Comparison of ENCODE assay signal across 9 cellular contexts in genomic region chr6:155050311-155050710, GRCh38. TPM values are rescaled to one million over a fixed set of nuclear protein-coding genes. Genes with fewer than 3 reads are reported as not detected.
A peak's percentile ranks its signal among the peaks of the same experiment; 100 is the strongest.
DNase-seq lines count a peak whose midpoint lies in the region; ATAC-seq lines count a peak whose summit lies in the region.
"Had no signal": no experiment of that assay in that cellular context is flagged by ENCODE, and none has a peak within 500 bp of the region (broad histone marks: within the 10 kb centered on the region; RNA-seq: fewer than 3 reads in every experiment).

No MANE protein-coding gene starts in this region.

- ATAC-seq in HG03378 (IDR thresholded peaks at IDR 0.05; ENCODE audit: unreplicated experiment) (peak; percentile 99), Right ventricle myocardium inferior (no peak), Right ventricle myocardium superior (ENCODE audit: poor library complexity) (no peak)
- peak; percentile 70 to 73 for ATAC-seq in stimulated activated naive B cell treated with anti-CD40 and anti-IgM and Interleukin-4, amounts not matched to agents 10 μg/mL and 1 μg/mL and 100 μg/mL, for 72 hours (replicated peaks)

- H3K27ac Mint-ChIP-seq in stimulated activated naive B cell treated with anti-CD40 and anti-IgM and Interleukin-4, amounts not matched to agents 10 μg/mL and 1 μg/mL and 100 μg/mL, for 72 hours: no peak overlapping the region

- H3K4me1 Mint-ChIP-seq in stimulated activated naive B cell treated with anti-CD40 and anti-IgM and Interleukin-4, amounts not matched to agents 10 μg/mL and 1 μg/mL and 100 μg/mL, for 72 hours: peaks cover 0 to 1% of the 10 kb centered on the region in 2 donors

- H3K9me3 Mint-ChIP-seq in stimulated activated naive B cell treated with anti-CD40 and anti-IgM and Interleukin-4, amounts not matched to agents 10 μg/mL and 1 μg/mL and 100 μg/mL, for 72 hours: no peaks in the 10 kb centered on the region

- no peaks in the 10 kb centered on the region for H3K36me3 Mint-ChIP-seq in stimulated activated naive B cell treated with anti-CD40 and anti-IgM and Interleukin-4, amounts not matched to agents 10 μg/mL and 1 μg/mL and 100 μg/mL, for 72 hours

- DNase-seq in activated T-cell treated with anti-CD3 and anti-CD28 coated beads for 48 hours (ENCODE audit: low read depth) (peak; percentile 29), activated T-cell treated with anti-CD3 and anti-CD28 coated beads for 4 hours (no peak), Right ventricle myocardium inferior (ENCODE audit: missing footprints) (no peak), Right ventricle myocardium superior (no peak)
- peak; percentile 21 for DNase-seq in activated naive CD4-positive, alpha-beta T cell treated with anti-CD3 and anti-CD28 coated beads, Interleukin-2, amount 50 U/mL, for 16 hours
- no peak for DNase-seq in stimulated activated naive B cell treated with anti-CD40 and anti-IgM and Interleukin-4, amounts not matched to agents 10 μg/mL and 1 μg/mL and 100 μg/mL, for 72 hours
- DNase-seq in effector CD4-positive, alpha-beta T cell: no peak
- DNase-seq: NCI-H2107 had no signal

- H3K27me3 Mint-ChIP-seq in stimulated activated naive B cell treated with anti-CD40 and anti-IgM and Interleukin-4, amounts not matched to agents 10 μg/mL and 1 μg/mL and 100 μg/mL, for 72 hours: peaks cover 0 to 6% of the 10 kb centered on the region in 2 donors

- H3K4me3 Mint-ChIP-seq in stimulated activated naive B cell treated with anti-CD40 and anti-IgM and Interleukin-4, amounts not matched to agents 10 μg/mL and 1 μg/mL and 100 μg/mL, for 72 hours: no peak overlapping the region

- intact Hi-C loops in Right ventricle myocardium inferior (cut with DNase I): no loop called here
- intact Hi-C loops in Right ventricle myocardium superior (cut with DNase I): no loop called here

RNA-seq across cellular contexts. Expression of gene TIAM2, which starts 55.2 kb away (rescaled TPM):
- total RNA-seq in Right ventricle myocardium inferior (11.1 TPM), Right ventricle myocardium superior (8.4 TPM)

Comparison
In these comparisons a context has a peak if more than half of its experiments do, and no peak if none do; other contexts are left out.
1. DNase-seq: peak in activated T-cell treated with anti-CD3 and anti-CD28 coated beads for 48 hours (single experiment) and activated naive CD4-positive, alpha-beta T cell treated with anti-CD3 and anti-CD28 coated beads, Interleukin-2, amount 50 U/mL, for 16 hours (single experiment); none in activated T-cell treated with anti-CD3 and anti-CD28 coated beads for 4 hours (single experiment), stimulated activated naive B cell treated with anti-CD40 and anti-IgM and Interleukin-4, amounts not matched to agents 10 μg/mL and 1 μg/mL and 100 μg/mL, for 72 hours (single experiment), Right ventricle myocardium inferior (single experiment), effector CD4-positive, alpha-beta T cell (single experiment) and Right ventricle myocardium superior (single experiment).
2. ATAC-seq: peak in HG03378 (single experiment) and stimulated activated naive B cell treated with anti-CD40 and anti-IgM and Interleukin-4, amounts not matched to agents 10 μg/mL and 1 μg/mL and 100 μg/mL, for 72 hours (2 of 2); none in Right ventricle myocardium inferior (single experiment) and Right ventricle myocardium superior (single experiment).